22 cellular contexts compared by ENCODE assay signal in the genomic region with DNA sequence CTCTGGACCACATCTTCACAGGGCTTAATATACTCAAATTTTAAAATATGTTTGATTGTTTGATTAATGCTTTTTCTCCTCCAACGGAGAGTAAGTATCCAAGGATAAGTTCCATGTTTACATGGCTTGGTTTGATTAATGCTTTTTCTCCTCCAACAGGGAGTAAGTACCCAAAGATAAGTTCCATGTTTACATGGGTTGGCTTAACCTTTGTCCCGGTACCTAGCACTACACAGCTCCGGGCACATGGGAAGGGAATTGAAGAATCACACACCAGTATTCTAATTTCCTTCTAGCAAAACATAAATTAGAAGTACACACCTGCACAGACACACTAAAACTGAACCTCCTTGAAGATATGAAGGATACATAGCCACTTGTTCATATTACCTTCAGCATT.
DNase-seq lines count a peak whose midpoint lies in the region; ATAC-seq, FAIRE-seq and TF ChIP-seq lines count a peak whose summit lies in the region.
"Had no signal": no experiment of that assay in that cellular context is flagged by ENCODE, and none has a peak within 500 bp of the region (broad histone marks: within the 10 kb centered on the region; RNA-seq: fewer than 3 reads in every experiment).

No MANE protein-coding gene starts in this region.

- H3K9me3 ChIP-seq in Caco-2 (no peaks in the 10 kb centered on the region), Panc1 (ENCODE audit: control insufficient read depth, insufficient read depth, low read depth, low read length) (no peaks in the 10 kb centered on the region), pancreas (no peaks in the 10 kb centered on the region)

- CTCF ChIA-PET in Caco-2 (lab: Charles Lee): interaction anchor here (0.6 kb wide), 1 partner anchor 29 kb away, joined by 3 read pairs; no protein-coding TSS in a partner anchor
- CTCF ChIA-PET in Panc1 (lab: Charles Lee): no interaction called here
- CTCF ChIA-PET in GM10248 (lab: Yijun Ruan, JAX): interaction anchor here (1.6 to 5.1 kb wide), 2 partner anchors 21 to 166 kb away, joined by 4 to 50 read pairs; no protein-coding TSS in a partner anchor

- no peak for FAIRE-seq in pancreas (lab: Jason Lieb, UNC)
- FAIRE-seq: A204.1, D721Med, H54 had no signal

- H3K36me3 ChIP-seq in Caco-2 (ENCODE audit: control insufficient read depth, insufficient read depth, low read length) (no peaks in the 10 kb centered on the region), Panc1 (ENCODE audit: control insufficient read depth, insufficient read depth, low read length) (peaks cover 23% of the 10 kb centered on the region), pancreas (peaks cover 0 to 4% (median 0%) of the 10 kb centered on the region in 3 donors)

- H3K4me3 Mint-ChIP-seq in Caco-2 (ENCODE audit: unreplicated experiment): no peak overlapping the region
- no peak overlapping the region for H3K4me3 Mint-ChIP-seq in chondrocyte (ENCODE audit: unreplicated experiment)
- H3K4me3 Mint-ChIP-seq: CD8-positive, alpha-beta memory T cell had no signal

- H3K4me1 ChIP-seq in Caco-2: no peaks in the 10 kb centered on the region
- H3K4me1 ChIP-seq in Panc1 (ENCODE audit: control insufficient read depth, insufficient read depth, low read length): peaks cover 12% of the 10 kb centered on the region
- peaks cover 15 to 25% (median 15%) of the 10 kb centered on the region in 3 donors for H3K4me1 ChIP-seq in pancreas

- BruUV-seq in Caco-2 (replicated peaks; lab: Mats Ljungman, UMichigan) (TSS peak; percentile 6), Panc1 (replicated peaks; lab: Mats Ljungman, UMichigan) (TSS peak; percentile 13)

- H3K36me3 Mint-ChIP-seq in Caco-2 (ENCODE audit: insufficient read depth, unreplicated experiment) (peaks cover 31% of the 10 kb centered on the region), chondrocyte (ENCODE audit: low read depth) (no peaks in the 10 kb centered on the region)

- intact Hi-C loops in Caco-2 (cut with micrococcal nuclease; ENCODE audit: unreplicated experiment) (no loop called here), Panc1 (cut with micrococcal nuclease; ENCODE audit: unreplicated experiment) (loop anchor here (5.0 kb wide), 1 partner anchor 77 kb away; the partner anchor contains the start of genes ARID4B and GGPS1), left colon (cut with DNase I, micrococcal nuclease) (no loop called here), pancreas (cut with DNase I) (loop anchor here in 2 of 3 donors (10.0 kb wide), 2 partner anchors 74 to 164 kb away; partner anchors contain the start of genes ARID4B (in 1 of the 2) and GGPS1 (in 1 of the 2))

- DNase-seq in Caco-2 (no peak), Panc1 (ENCODE audit: low read depth, low spot score) (no peak), left colon (no peak), pancreas (no peak), NCI-H1694 (lab: John Stamatoyannopoulos, UW) (no peak), GM10248 (ENCODE audit: extremely low spot score) (no peak), chondrocyte (ENCODE audit: low spot score) (no peak)
- DNase-seq: CD8-positive, alpha-beta memory T cell; DMS53; GDM1; MM.1S; NCI-H1048; NCI-H1436 treated with DMSO at 0.1 percent for 48 hours; NCI-H2029 treated with DMSO at 0.1 percent for 48 hours; NCI-H2171 treated with DMSO at 0.1 percent for 48 hours; NCI-H524 treated with DMSO at 0.1 percent for 48 hours; Right ventricle myocardium superior had no signal

- ATAC-seq in Panc1: no peak
- peak; percentile 77 for ATAC-seq in left colon
- ATAC-seq in pancreas: peak; percentile 58 to 84 (median 76)
- ATAC-seq in HG02981 (IDR thresholded peaks at IDR 0.05; ENCODE audit: unreplicated experiment): no peak

- TF ChIP-seq CTCF in Caco-2 (IDR thresholded peaks at IDR 0.05; ENCODE audit: insufficient read depth in 1 of 2, low read depth in 1 of 2, low read length in 1 of 2, severe bottlenecking in 1 of 2, unreplicated experiment in 1 of 2) (no peak), Panc1 (IDR thresholded peaks at IDR 0.05) (no peak), pancreas (IDR thresholded peaks at IDR 0.05) (no peak), GM10248 (IDR thresholded peaks at IDR 0.05; ENCODE audit: control extremely low read depth, extremely low read depth, low read depth, missing control alignments) (no peak), chondrocyte (IDR thresholded peaks at IDR 0.05) (no peak)

- in situ Hi-C loops in Panc1 (cut with HindIII; ENCODE audit: low pct_unique_long_range_greater_than_20kb, low sequenced_read_pairs): no loop called here

- POLR2A ChIA-PET in Caco-2 (lab: Charles Lee): no interaction called here
- POLR2A ChIA-PET in Panc1 (lab: Charles Lee): no interaction called here
- POLR2A ChIA-PET in GM10248 (lab: Yijun Ruan, JAX): no interaction called here

- no peaks in the 10 kb centered on the region for H3K27me3 Mint-ChIP-seq in Caco-2 (ENCODE audit: insufficient read depth, unreplicated experiment)
- H3K27me3 Mint-ChIP-seq in chondrocyte (ENCODE audit: low read depth): no peaks in the 10 kb centered on the region
- H3K27me3 Mint-ChIP-seq: CD8-positive, alpha-beta memory T cell had no signal

- H3K27me3 ChIP-seq in Caco-2 (replicated peaks; ENCODE audit: control insufficient read depth, insufficient read depth, low read length) (no peaks in the 10 kb centered on the region), Panc1 (ENCODE audit: control insufficient read depth, insufficient read depth, low read length) (no peaks in the 10 kb centered on the region), pancreas (no peaks in the 10 kb centered on the region)

- 22 to 26% methylated on average over 3 of the region's 3 CpGs for WGBS in pancreas, 2 donors

- H3K4me3 ChIP-seq in Caco-2 (ENCODE audit: low read depth, low read length) (no peak overlapping the region), Panc1 (ENCODE audit: low read depth in 2 of 2, low read length in 2 of 2) (no peak overlapping the region), pancreas (no peak overlapping the region)

- no peaks in the 10 kb centered on the region for H3K9me3 Mint-ChIP-seq in Caco-2 (ENCODE audit: unreplicated experiment)
- H3K9me3 Mint-ChIP-seq in chondrocyte (ENCODE audit: low read depth): no peaks in the 10 kb centered on the region
- H3K9me3 Mint-ChIP-seq: CD8-positive, alpha-beta memory T cell had no signal

- H3K27ac Mint-ChIP-seq in Caco-2 (ENCODE audit: unreplicated experiment) (no peak overlapping the region), chondrocyte (ENCODE audit: unreplicated experiment) (no peak overlapping the region)

- H3K4me1 Mint-ChIP-seq in Caco-2 (ENCODE audit: low read depth, unreplicated experiment) (peaks cover 7% of the 10 kb centered on the region), chondrocyte (ENCODE audit: low read depth) (peaks cover 16% of the 10 kb centered on the region)

- no peak overlapping the region for H3K27ac ChIP-seq in Panc1 (ENCODE audit: low read length)
- peak overlapping the region in 1 of 4 donors; percentile 24 for H3K27ac ChIP-seq in pancreas
- H3K27ac ChIP-seq: C4-2B had no signal

Comparison
In these comparisons a context has a peak if more than half of its experiments do, and no peak if none do; other contexts are left out.
1. ATAC-seq: peak in left colon (single experiment) and pancreas (4 of 4); none in Panc1 (single experiment) and HG02981 (single experiment).
2. intact Hi-C loops: an anchor here in Panc1 (5.0 kb wide) and pancreas (10.0 kb wide); none called in Caco-2 and left colon.